1 cellular context compared by ENCODE assay signal in the genomic region with DNA sequence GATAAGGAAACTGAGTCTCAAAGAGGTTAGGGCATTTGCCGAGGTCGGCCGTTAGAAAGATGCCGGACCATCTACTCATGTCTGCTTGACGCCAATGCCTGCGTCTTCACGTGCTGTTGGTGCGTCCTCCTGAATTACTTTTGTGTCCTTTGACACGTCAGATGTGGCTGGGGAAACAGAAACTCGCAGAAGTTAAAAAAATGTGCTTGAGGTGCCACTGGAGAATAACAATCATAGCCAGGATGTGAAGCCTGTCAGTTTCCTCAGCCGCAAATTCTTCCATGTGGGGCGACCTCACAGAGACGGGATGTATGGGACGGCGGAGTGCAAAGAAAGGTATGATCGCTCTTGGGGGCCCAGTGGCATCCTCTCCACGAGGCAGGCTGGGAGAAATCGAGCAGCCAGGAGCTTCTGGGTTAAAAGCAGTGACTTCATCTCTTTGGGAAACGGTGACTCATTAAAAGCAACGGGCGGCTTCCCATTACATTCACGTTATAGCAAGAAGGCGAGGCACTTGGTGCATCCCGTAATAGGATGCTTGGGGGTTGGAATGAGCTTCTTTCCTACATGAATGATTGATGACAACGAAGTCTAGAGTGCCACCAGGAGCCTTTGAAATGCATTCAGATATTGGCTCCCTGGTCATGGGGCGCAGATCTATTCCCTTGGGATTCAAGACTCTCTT.
TF ChIP-seq lines count a peak whose summit lies in the region.

No MANE protein-coding gene starts in this region.

TF ChIP-seq in HCT116, 20 proteins besides CTCF, POLR2A, EP300 and RAD21 (continued from another document):
- TF ChIP-seq ZNF274 (IDR thresholded peaks at IDR 0.05; ENCODE audit: low read depth, low read length): no peak
- TF ChIP-seq EGR1 (IDR thresholded peaks at IDR 0.05; ENCODE audit: low read depth): no peak
- TF ChIP-seq EZH2phosphoT487 (IDR thresholded peaks at IDR 0.05; ENCODE audit: borderline replicate concordance): no peak
- no peak for TF ChIP-seq EZH2 (IDR thresholded peaks at IDR 0.05)
- TF ChIP-seq POLR2AphosphoS5 (IDR thresholded peaks at IDR 0.05; ENCODE audit: low read depth, low read length): peak; percentile 69
- TF ChIP-seq, protein P1, sequence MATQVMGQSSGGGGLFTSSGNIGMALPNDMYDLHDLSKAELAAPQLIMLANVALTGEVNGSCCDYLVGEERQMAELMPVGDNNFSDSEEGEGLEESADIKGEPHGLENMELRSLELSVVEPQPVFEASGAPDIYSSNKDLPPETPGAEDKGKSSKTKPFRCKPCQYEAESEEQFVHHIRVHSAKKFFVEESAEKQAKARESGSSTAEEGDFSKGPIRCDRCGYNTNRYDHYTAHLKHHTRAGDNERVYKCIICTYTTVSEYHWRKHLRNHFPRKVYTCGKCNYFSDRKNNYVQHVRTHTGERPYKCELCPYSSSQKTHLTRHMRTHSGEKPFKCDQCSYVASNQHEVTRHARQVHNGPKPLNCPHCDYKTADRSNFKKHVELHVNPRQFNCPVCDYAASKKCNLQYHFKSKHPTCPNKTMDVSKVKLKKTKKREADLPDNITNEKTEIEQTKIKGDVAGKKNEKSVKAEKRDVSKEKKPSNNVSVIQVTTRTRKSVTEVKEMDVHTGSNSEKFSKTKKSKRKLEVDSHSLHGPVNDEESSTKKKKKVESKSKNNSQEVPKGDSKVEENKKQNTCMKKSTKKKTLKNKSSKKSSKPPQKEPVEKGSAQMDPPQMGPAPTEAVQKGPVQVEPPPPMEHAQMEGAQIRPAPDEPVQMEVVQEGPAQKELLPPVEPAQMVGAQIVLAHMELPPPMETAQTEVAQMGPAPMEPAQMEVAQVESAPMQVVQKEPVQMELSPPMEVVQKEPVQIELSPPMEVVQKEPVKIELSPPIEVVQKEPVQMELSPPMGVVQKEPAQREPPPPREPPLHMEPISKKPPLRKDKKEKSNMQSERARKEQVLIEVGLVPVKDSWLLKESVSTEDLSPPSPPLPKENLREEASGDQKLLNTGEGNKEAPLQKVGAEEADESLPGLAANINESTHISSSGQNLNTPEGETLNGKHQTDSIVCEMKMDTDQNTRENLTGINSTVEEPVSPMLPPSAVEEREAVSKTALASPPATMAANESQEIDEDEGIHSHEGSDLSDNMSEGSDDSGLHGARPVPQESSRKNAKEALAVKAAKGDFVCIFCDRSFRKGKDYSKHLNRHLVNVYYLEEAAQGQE (IDR thresholded peaks at IDR 0.05; ENCODE audit: low read depth): no peak
- TF ChIP-seq ZFX (IDR thresholded peaks at IDR 0.05): no peak
- TF ChIP-seq, protein P2, sequence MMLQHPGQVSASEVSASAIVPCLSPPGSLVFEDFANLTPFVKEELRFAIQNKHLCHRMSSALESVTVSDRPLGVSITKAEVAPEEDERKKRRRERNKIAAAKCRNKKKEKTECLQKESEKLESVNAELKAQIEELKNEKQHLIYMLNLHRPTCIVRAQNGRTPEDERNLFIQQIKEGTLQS (IDR thresholded peaks at IDR 0.05): no peak
